ENCODE assay signal across 1 cellular context in genomic region chr10:61986357-61986756, GRCh38.
TF ChIP-seq lines count a peak whose summit lies in the region.

No MANE protein-coding gene starts in this region.

TF ChIP-seq in H1, 55 proteins besides CTCF, POLR2A, EP300 and RAD21:
- TF ChIP-seq SRF (IDR thresholded peaks at IDR 0.05; ENCODE audit: low read depth, low read length) (no peak), SP4 (IDR thresholded peaks at IDR 0.05; ENCODE audit: low read length) (no peak), SIX5 (IDR thresholded peaks at IDR 0.05; ENCODE audit: low read depth, low read length) (no peak), E2F6 (IDR thresholded peaks at IDR 0.05) (no peak), MAX (IDR thresholded peaks at IDR 0.05) (no peak), CBX8 (IDR thresholded peaks at IDR 0.05; ENCODE audit: borderline replicate concordance, low read depth, low read length) (no peak), KDM1A (IDR thresholded peaks at IDR 0.05; ENCODE audit: borderline replicate concordance, low read length) (no peak), PHF8 (conservative IDR thresholded peaks at IDR 0.05; ENCODE audit: low read depth, low read length) (no peak), POLR2AphosphoS5 (IDR thresholded peaks at IDR 0.05; ENCODE audit: low read depth, low read length) (no peak), GTF2F1 (IDR thresholded peaks at IDR 0.05; ENCODE audit: borderline replicate concordance, low read depth, low read length) (no peak), EGR1 (IDR thresholded peaks at IDR 0.05; ENCODE audit: borderline replicate concordance, low read depth, low read length) (no peak), JUND (IDR thresholded peaks at IDR 0.05; ENCODE audit: low read length) (no peak), ASH2L (IDR thresholded peaks at IDR 0.05; ENCODE audit: low read length) (no peak), KDM4A (IDR thresholded peaks at IDR 0.05; ENCODE audit: low read depth, low read length, severe bottlenecking) (no peak), YY1 (IDR thresholded peaks at IDR 0.05; ENCODE audit: low read depth, low read length) (no peak), SAP30 (IDR thresholded peaks at IDR 0.05; ENCODE audit: insufficient read depth, insufficient replicate concordance, low read length) (no peak), BCL11A (IDR thresholded peaks at IDR 0.05; ENCODE audit: low read depth in 2 of 2, low read length in 2 of 2) (no peak), ATF3 (IDR thresholded peaks at IDR 0.05; ENCODE audit: insufficient read depth, low read depth, low read length) (no peak)
